15 cellular contexts compared by ENCODE assay signal in genomic region chr12:110248096-110248447, GRCh38. TPM values are rescaled to one million over a fixed set of nuclear protein-coding genes. Genes with fewer than 3 reads are reported as not detected.
DNase-seq lines count a peak whose midpoint lies in the region; ATAC-seq, FAIRE-seq and TF ChIP-seq lines count a peak whose summit lies in the region.
"Had no signal": no experiment of that assay in that cellular context is flagged by ENCODE, and none has a peak within 500 bp of the region (broad histone marks: within the 10 kb centered on the region; RNA-seq: fewer than 3 reads in every experiment).

No MANE protein-coding gene starts in this region.

- peak overlapping the region; percentile 79 for H3K9ac ChIP-seq in keratinocyte (ENCODE audit: control insufficient read depth, extremely low read depth, insufficient read depth, low read length)
- H3K9ac ChIP-seq in rectal smooth muscle tissue (ENCODE audit: low read length) = peak overlapping the region; percentile 50

- dilution Hi-C loops in keratinocyte (cut with MboI; ENCODE audit: extremely low pct_ligation_motif_present, low sequenced_read_pairs) = no loop called here

- peaks cover 7% of the 10 kb centered on the region for H3K36me3 Mint-ChIP-seq in glutamatergic neuron (ENCODE audit: unreplicated experiment)

- intact Hi-C loops in Right ventricle myocardium superior (cut with DNase I) = loop anchor here (5.0 kb wide), 2 partner anchors 34 to 141 kb away; partner anchors contain the start of gene ATP2A2

- TF ChIP-seq CTCF in right atrium auricular region (IDR thresholded peaks at IDR 0.05) (no peak), keratinocyte (optimal IDR thresholded peaks at IDR 0.05 in 1 of 3, IDR thresholded peaks at IDR 0.05 in 1 of 3, conservative IDR thresholded peaks at IDR 0.05 in 1 of 3; ENCODE audit: extremely low read depth in 1 of 3, insufficient read depth in 2 of 3, low read length in 3 of 3) (no peak), glutamatergic neuron (IDR thresholded peaks at IDR 0.05; ENCODE audit: partially characterized antibody, unreplicated experiment) (no peak)

- no peaks in the 10 kb centered on the region for H3K9me1 ChIP-seq in keratinocyte (ENCODE audit: control insufficient read depth, extremely low read depth, insufficient read depth, low read length)

- ATAC-seq in Right ventricle myocardium superior (ENCODE audit: poor library complexity) = no peak
- no peak for ATAC-seq in HG02884 (IDR thresholded peaks at IDR 0.05; ENCODE audit: unreplicated experiment)
- ATAC-seq: activated CD8-positive, alpha-beta T cell treated with anti-CD3 and anti-CD28 coated beads, Interleukin-2, amount 10 ng/mL, durations not matched to agents 7 days and 5 days; SK-N-SH treated with all-trans-retinoic acid at 6 μM for 48 hours had no signal

- H3K27ac ChIP-seq in right atrium auricular region (peak overlapping the region; percentile 88 to 97), keratinocyte (ENCODE audit: control insufficient read depth, insufficient read depth, low read length) (peak overlapping the region; percentile 95), rectal smooth muscle tissue (ENCODE audit: low read depth, low read length) (no peak overlapping the region)

- H3K4me1 ChIP-seq in right atrium auricular region (peaks cover 0 to 63% of the 10 kb centered on the region in 2 donors), keratinocyte (ENCODE audit: control insufficient read depth, extremely low read depth, insufficient read depth, low read length) (peaks cover 30% of the 10 kb centered on the region), rectal smooth muscle tissue (ENCODE audit: control insufficient read depth, insufficient read depth, low read length) (peaks cover 15% of the 10 kb centered on the region)

- H4K20me1 ChIP-seq in keratinocyte (ENCODE audit: control insufficient read depth, extremely low read depth, insufficient read depth, low read length) = no peaks in the 10 kb centered on the region

- DNase-seq in right atrium auricular region (ENCODE audit: low spot score) (peak; percentile 54), Right ventricle myocardium superior (no peak), keratinocyte (ENCODE audit: low read depth, low spot score) (peak; percentile 42), NCI-H2029 (lab: John Stamatoyannopoulos, UW) (no peak), NCI-H2171 (lab: John Stamatoyannopoulos, UW) (no peak), glutamatergic neuron (no peak)
- DNase-seq: activated CD8-positive, alpha-beta T cell treated with anti-CD3 and anti-CD28 coated beads, Interleukin-2, amount 10 ng/mL, durations not matched to agents 7 days and 5 days; activated naive CD4-positive, alpha-beta T cell treated with Interleukin-2 at 50 U/mL for 16 hours; erythroblast; H9; NCI-H2081; stimulated activated naive CD4-positive, alpha-beta T cell treated with Interleukin-2 at 50 U/mL for 16 hours had no signal

- H3K9me3 Mint-ChIP-seq in glutamatergic neuron (ENCODE audit: unreplicated experiment) = no peaks in the 10 kb centered on the region

- H3K27me3 ChIP-seq in right atrium auricular region = no peaks in the 10 kb centered on the region
- H3K27me3 ChIP-seq in keratinocyte (ENCODE audit: control insufficient read depth, extremely low read depth, insufficient read depth, low read length) = no peaks in the 10 kb centered on the region
- no peaks in the 10 kb centered on the region for H3K27me3 ChIP-seq in rectal smooth muscle tissue (ENCODE audit: control insufficient read depth, insufficient read depth, low read length)

- peak overlapping the region; percentile 70 for H3K4me2 ChIP-seq in keratinocyte (ENCODE audit: control insufficient read depth, extremely low read depth, insufficient read depth, low read depth, low read length)

- peaks cover 12% of the 10 kb centered on the region for H3K4me1 Mint-ChIP-seq in glutamatergic neuron (ENCODE audit: low read depth, unreplicated experiment)

- no peaks in the 10 kb centered on the region for H3K27me3 Mint-ChIP-seq in glutamatergic neuron (ENCODE audit: unreplicated experiment)

- no peak overlapping the region for H2AFZ ChIP-seq in keratinocyte (ENCODE audit: control insufficient read depth, low read length)

- H3K9me3 ChIP-seq in right atrium auricular region = peaks cover 0 to 4% of the 10 kb centered on the region in 2 donors
- H3K9me3 ChIP-seq in keratinocyte (ENCODE audit: control insufficient read depth, low read depth, low read length) = no peaks in the 10 kb centered on the region

- H3K4me3 ChIP-seq in right atrium auricular region (no peak overlapping the region), keratinocyte (ENCODE audit: control insufficient read depth in 2 of 3, extremely low read depth in 1 of 3, insufficient read depth in 2 of 3, low read depth in 1 of 3, low read length in 3 of 3) (peak overlapping the region in 2 of 3 experiments; percentile 0 to 3), rectal smooth muscle tissue (ENCODE audit: low read length) (peak overlapping the region; percentile 31)

- no peaks in the 10 kb centered on the region for H3K36me3 ChIP-seq in right atrium auricular region
- H3K36me3 ChIP-seq in keratinocyte (ENCODE audit: control insufficient read depth in 2 of 2, extremely low read depth in 1 of 2, insufficient read depth in 2 of 2, low read length in 2 of 2) = no peaks in the 10 kb centered on the region
- H3K36me3 ChIP-seq in rectal smooth muscle tissue (ENCODE audit: control insufficient read depth, insufficient read depth, low read length) = no peaks in the 10 kb centered on the region

- no peak overlapping the region for H3K27ac Mint-ChIP-seq in glutamatergic neuron (ENCODE audit: unreplicated experiment)
- H3K27ac Mint-ChIP-seq: activated CD8-positive, alpha-beta T cell treated with anti-CD3 and anti-CD28 coated beads, Interleukin-2, amount 10 ng/mL, durations not matched to agents 7 days and 5 days had no signal

- H3K4me3 Mint-ChIP-seq in glutamatergic neuron (ENCODE audit: unreplicated experiment) = no peak overlapping the region
- H3K4me3 Mint-ChIP-seq: activated CD8-positive, alpha-beta T cell treated with anti-CD3 and anti-CD28 coated beads, Interleukin-2, amount 10 ng/mL, durations not matched to agents 7 days and 5 days; H9 had no signal

- no peaks in the 10 kb centered on the region for H3K79me2 ChIP-seq in keratinocyte (ENCODE audit: control insufficient read depth, insufficient read depth, low read length)

- FAIRE-seq in keratinocyte (lab: Jason Lieb, UNC) = no peak

RNA-seq across cellular contexts. Expression of gene ATP2A2, which starts 33.0 kb away (rescaled TPM):
- total RNA-seq in right atrium auricular region (1,000 to 10,000 TPM; 1,597 to 3,086 TPM), Right ventricle myocardium superior (3,087 TPM), glutamatergic neuron (ENCODE audit: unreplicated experiment) (269 TPM)
- 54.5 to 190 TPM (median 127 TPM) in 3 replicates for polyA plus RNA-seq in keratinocyte
- 125 TPM for polyA plus RNA-seq in keratinocyte (2011; ENCODE audit: low read depth)
- 44.8 and 61.1 TPM in 2 replicates for polyA plus RNA-seq in keratinocyte (2011; cell fraction: cytosol; rRNA removed)
- polyA plus RNA-seq in keratinocyte (2011; cell fraction: nucleus; rRNA removed) = 434 and 449 TPM in 2 replicates
- 126 and 203 TPM in 2 replicates for polyA plus RNA-seq in keratinocyte (2012; ENCODE audit: low replicate concordance)
- 122 to 314 TPM (median 265 TPM) in 3 replicates for polyA minus RNA-seq in keratinocyte
- polyA minus RNA-seq in keratinocyte (2011; cell fraction: cytosol; rRNA and poly(A)+ RNA removed) = 79.8 TPM
- polyA minus RNA-seq in keratinocyte (2011; cell fraction: nucleus; rRNA and poly(A)+ RNA removed) = 294 and 451 TPM in 2 replicates

Comparison
In these comparisons a context has a peak if more than half of its experiments do, and no peak if none do; other contexts are left out.
1. DNase-seq: peak in right atrium auricular region (single experiment) and keratinocyte (single experiment); none in Right ventricle myocardium superior (single experiment), NCI-H2029 (single experiment), NCI-H2171 (single experiment) and glutamatergic neuron (single experiment).
2. H3K4me3 ChIP-seq: peak in keratinocyte (2 of 3) and rectal smooth muscle tissue (single experiment); none in right atrium auricular region (0 of 2).